ENCODE assay signal across 8 cellular contexts in the genomic region with DNA sequence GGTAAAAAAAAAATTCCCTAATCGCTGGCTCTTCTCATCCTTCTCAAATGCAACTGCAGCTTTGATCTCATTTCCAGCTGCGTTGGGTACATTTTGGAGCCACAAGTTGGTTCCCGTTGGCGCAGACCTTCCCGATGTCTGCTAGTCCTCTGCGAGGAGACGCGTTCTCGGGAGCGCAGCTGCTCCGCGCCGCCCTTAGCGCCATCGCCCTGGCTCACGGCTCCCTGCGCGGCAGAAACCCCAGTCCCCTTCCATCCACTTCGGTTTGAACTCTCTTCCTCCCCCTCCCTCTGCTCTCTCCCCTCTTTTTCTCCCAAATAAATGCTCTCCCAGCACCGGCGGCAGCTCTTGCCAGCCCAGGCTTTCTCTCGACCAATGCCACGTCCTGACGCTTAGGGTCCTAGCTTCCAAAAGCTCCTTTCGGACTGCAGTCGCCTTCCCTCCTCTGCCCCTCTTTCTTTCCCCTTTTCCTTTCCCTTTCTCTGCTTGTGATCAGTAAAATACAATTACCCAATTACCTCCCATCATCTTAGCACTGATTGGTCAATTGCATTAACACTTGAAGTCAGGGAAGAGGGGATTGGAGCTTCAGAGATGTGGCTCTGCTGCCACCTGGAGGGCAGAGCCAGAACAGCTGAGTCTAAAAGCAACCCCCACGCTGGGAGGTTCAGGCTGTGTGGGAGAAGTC.
DNase-seq lines count a peak whose midpoint lies in the region; ATAC-seq and TF ChIP-seq lines count a peak whose summit lies in the region.

No MANE protein-coding gene starts in this region.

- CTCF ChIA-PET in mammary epithelial cell (lab: Charles Lee; ENCODE audit: low non-redundant PET): interaction anchor here (0.5 to 0.6 kb wide), 2 partner anchors 439 to 1730 kb away, joined by 3 to 4 read pairs; no protein-coding TSS in a partner anchor

- in situ Hi-C loops in mammary epithelial cell (cut with MboI; ENCODE audit: low sequenced_read_pairs in 2 of 2): no loop called here

- no peak overlapping the region for H3K27ac ChIP-seq in mammary epithelial cell (ENCODE audit: insufficient read depth, low read depth, low read length)

- peaks cover 1% of the 10 kb centered on the region for H3K27me3 ChIP-seq in mammary epithelial cell (ENCODE audit: insufficient read depth, low read length)

- H2AFZ ChIP-seq in mammary epithelial cell (ENCODE audit: low read depth, low read length): peak overlapping the region; percentile 98

- BruUV-seq in mammary epithelial cell (replicated peaks; lab: Mats Ljungman, UMichigan): no TSS peak

- no peak overlapping the region for H3K4me3 ChIP-seq in Jurkat, Clone E6-1 (ENCODE audit: low read length)
- H3K4me3 ChIP-seq in mammary epithelial cell (replicated peaks in 1 of 3; ENCODE audit: insufficient read depth in 1 of 3, low read depth in 2 of 3, low read length in 3 of 3): peak overlapping the region; percentile 37 to 59 (median 59)
- H3K4me3 ChIP-seq in skeletal muscle cell (ENCODE audit: low read depth, low read length): peak overlapping the region; percentile 59

- peaks cover 2% of the 10 kb centered on the region for H3K4me1 ChIP-seq in mammary epithelial cell (ENCODE audit: insufficient read depth, low read length)

- TF ChIP-seq CTCF in mammary epithelial cell (conservative IDR thresholded peaks at IDR 0.05 in 1 of 2, IDR thresholded peaks at IDR 0.05 in 1 of 2; ENCODE audit: extremely low read depth in 1 of 2, insufficient read depth in 1 of 2, low read depth in 1 of 2, low read length in 2 of 2): peak; percentile 90 to 91

- dilution Hi-C loops in mammary epithelial cell (cut with HindIII; ENCODE audit: low sequenced_read_pairs): no loop called here

- WGBS in mammary epithelial cell (ENCODE audit: low coverage, missing lambda C conversion rate): 2% methylated on average over 15 of the region's 27 CpGs

- no peaks in the 10 kb centered on the region for H3K36me3 ChIP-seq in mammary epithelial cell (ENCODE audit: insufficient read depth, low read length)

- intact Hi-C loops in mammary epithelial cell (cut with micrococcal nuclease): loop anchor here (2.0 to 10.0 kb wide), 2 partner anchors 163 to 1499 kb away; no protein-coding TSS in a partner anchor

- ATAC-seq in GM21825 (IDR thresholded peaks at IDR 0.05; ENCODE audit: unreplicated experiment): peak; percentile 97

- peak overlapping the region; percentile 99 for H3K4me2 ChIP-seq in mammary epithelial cell (ENCODE audit: insufficient read depth, low read depth, low read length)

- no peaks in the 10 kb centered on the region for H3K9me3 ChIP-seq in mammary epithelial cell (replicated peaks; ENCODE audit: insufficient read depth, low read length)

- H3K9ac ChIP-seq in mammary epithelial cell (ENCODE audit: insufficient read depth, low read length): peak overlapping the region; percentile 21

- no peaks in the 10 kb centered on the region for H4K20me1 ChIP-seq in mammary epithelial cell (ENCODE audit: insufficient read depth, low read length)

- no peaks in the 10 kb centered on the region for H3K79me2 ChIP-seq in mammary epithelial cell (ENCODE audit: insufficient read depth, low read length)

- DNase-seq in SIG-M5 treated with dmso at 0.1 percent for 504 hours (lab: John Stamatoyannopoulos, UW; ENCODE audit: unreplicated experiment): peak; percentile 34
- no peak for DNase-seq in SIG-M5 (lab: John Stamatoyannopoulos, UW)
- DNase-seq in Jurkat, Clone E6-1 (ENCODE audit: low read depth, low spot score): peak; percentile 40
- peak; percentile 21 for DNase-seq in RPMI8226
- DNase-seq in mammary epithelial cell: peak; percentile 72
- DNase-seq in iPS-NIHi11 (ENCODE audit: low spot score): peak; percentile 89
- peak; percentile 66 for DNase-seq in skeletal muscle cell (ENCODE audit: low read depth)
